9 cellular contexts compared by ENCODE assay signal in the genomic region with DNA sequence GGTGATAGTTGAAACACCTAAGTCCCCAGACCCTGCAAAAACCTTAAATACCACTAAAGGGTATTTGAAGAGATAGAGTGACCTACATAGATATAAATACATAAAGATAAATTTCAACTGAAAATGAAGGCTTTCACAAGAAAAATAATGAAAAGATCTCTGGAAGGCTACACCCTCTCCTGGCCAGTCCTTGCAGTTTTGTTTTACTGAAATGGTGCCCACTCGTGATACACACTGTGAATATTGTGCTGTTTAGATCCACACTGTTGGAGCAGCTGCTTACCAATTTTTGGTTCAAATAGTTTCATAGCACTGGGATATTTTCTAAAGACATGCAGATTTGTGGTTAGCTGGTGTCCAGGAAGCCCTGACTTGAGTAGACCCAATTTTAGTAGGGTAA. TPM values are rescaled to one million over a fixed set of nuclear protein-coding genes. Genes with fewer than 3 reads are reported as not detected.
DNase-seq lines count a peak whose midpoint lies in the region; ATAC-seq and TF ChIP-seq lines count a peak whose summit lies in the region.
"Had no signal": no experiment of that assay in that cellular context is flagged by ENCODE, and none has a peak within 500 bp of the region (broad histone marks: within the 10 kb centered on the region; RNA-seq: fewer than 3 reads in every experiment).

No MANE protein-coding gene starts in this region.

- peaks cover 5% of the 10 kb centered on the region for H3K79me1 ChIP-seq in trophoblast cell (ENCODE audit: low read length)

- H3K27ac ChIP-seq in brain microvascular endothelial cell (no peak overlapping the region), trophoblast cell (ENCODE audit: low read depth, low read length) (no peak overlapping the region)
- H3K27ac ChIP-seq: epithelial cell of prostate had no signal

- DNase-seq in activated T-cell treated with anti-CD3 and anti-CD28 coated beads, Interleukin-2, amount 50 U/mL, for 72 hours, result no peak
- no peak for DNase-seq in activated T-cell treated with anti-CD3 and anti-CD28 coated beads, Interleukin-2, amount 50 U/mL, for 4 hours
- DNase-seq in MG63 (no peak), brain microvascular endothelial cell (no peak), trophoblast cell (no peak), pons (ENCODE audit: low spot score) (no peak), ureter (ENCODE audit: low spot score) (no peak)

- TF ChIP-seq CTCF in brain microvascular endothelial cell (IDR thresholded peaks at IDR 0.05; ENCODE audit: low read depth, low read length, missing control alignments), result peak; percentile 47

- H3K27me3 Mint-ChIP-seq in activated T-cell treated with anti-CD3 and anti-CD28 coated beads, Interleukin-2, amount 50 U/mL, for 72 hours (ENCODE audit: low read depth), result peaks cover under 1% of the 10 kb centered on the region
- no peaks in the 10 kb centered on the region for H3K27me3 Mint-ChIP-seq in activated T-cell treated with anti-CD3 and anti-CD28 coated beads, Interleukin-2, amount 50 U/mL, for 4 hours (ENCODE audit: low read depth)

- ATAC-seq in activated T-cell treated with anti-CD3 and anti-CD28 coated beads, Interleukin-2, amount 50 U/mL, for 72 hours (replicated peaks in 1 of 2), result no peak
- no peak for ATAC-seq in activated T-cell treated with anti-CD3 and anti-CD28 coated beads, Interleukin-2, amount 50 U/mL, for 4 hours
- no peak for ATAC-seq in GM18517 (IDR thresholded peaks at IDR 0.05; ENCODE audit: unreplicated experiment)

- WGBS in trophoblast cell (ENCODE audit: extremely low coverage, insufficient coverage, insufficient read length), result no CpG with 5 or more reads among the region's 1 CpG

- no peak overlapping the region for H2BK12ac ChIP-seq in trophoblast cell (ENCODE audit: low read length)

- H4K8ac ChIP-seq in trophoblast cell (ENCODE audit: low read depth, low read length), result no peak overlapping the region

- peaks cover 49% of the 10 kb centered on the region for H3K4me1 Mint-ChIP-seq in activated T-cell treated with anti-CD3 and anti-CD28 coated beads, Interleukin-2, amount 50 U/mL, for 72 hours (ENCODE audit: low read depth)
- peaks cover 24% of the 10 kb centered on the region for H3K4me1 Mint-ChIP-seq in activated T-cell treated with anti-CD3 and anti-CD28 coated beads, Interleukin-2, amount 50 U/mL, for 4 hours (ENCODE audit: low read depth)

- H3K4ac ChIP-seq in trophoblast cell (ENCODE audit: low read depth, low read length), result no peak overlapping the region

- H4K12ac ChIP-seq in trophoblast cell (ENCODE audit: low read depth, low read length), result no peak overlapping the region

- H3K4me3 ChIP-seq in MG63, result peak overlapping the region; percentile 90
- no peak overlapping the region for H3K4me3 ChIP-seq in brain microvascular endothelial cell (ENCODE audit: low read depth, low read length)
- H3K4me3 ChIP-seq in trophoblast cell (ENCODE audit: low read depth, low read length), result no peak overlapping the region

- H3K27ac Mint-ChIP-seq in activated T-cell treated with anti-CD3 and anti-CD28 coated beads, Interleukin-2, amount 50 U/mL, for 72 hours, result peak overlapping the region; percentile 71

- H3K36me3 ChIP-seq in MG63 (peaks cover 9% of the 10 kb centered on the region; the same call in 1 of the 2 replicates), brain microvascular endothelial cell (replicated peaks) (no peaks in the 10 kb centered on the region), trophoblast cell (ENCODE audit: control insufficient read depth in 1 of 2, insufficient read depth in 2 of 2, low read length in 2 of 2) (no peaks in the 10 kb centered on the region)

- H2AK5ac ChIP-seq in trophoblast cell (ENCODE audit: low read length), result no peak overlapping the region

- H3K4me1 ChIP-seq in trophoblast cell (ENCODE audit: control insufficient read depth in 1 of 2, insufficient read depth in 2 of 2, low read length in 2 of 2), result peaks cover 14 to 23% of the 10 kb centered on the region in 2 experiments

- H2AFZ ChIP-seq in trophoblast cell (ENCODE audit: insufficient read depth, low read length, poor library complexity), result no peak overlapping the region

- H3K14ac ChIP-seq in trophoblast cell (ENCODE audit: low read length), result no peak overlapping the region

- H3K9me3 Mint-ChIP-seq in activated T-cell treated with anti-CD3 and anti-CD28 coated beads, Interleukin-2, amount 50 U/mL, for 72 hours, result no peaks in the 10 kb centered on the region
- no peaks in the 10 kb centered on the region for H3K9me3 Mint-ChIP-seq in activated T-cell treated with anti-CD3 and anti-CD28 coated beads, Interleukin-2, amount 50 U/mL, for 4 hours

- peaks cover 9 to 13% of the 10 kb centered on the region in 2 donors for H3K36me3 Mint-ChIP-seq in activated T-cell treated with anti-CD3 and anti-CD28 coated beads, Interleukin-2, amount 50 U/mL, for 72 hours (ENCODE audit: insufficient read depth in 2 of 2)
- H3K36me3 Mint-ChIP-seq in activated T-cell treated with anti-CD3 and anti-CD28 coated beads, Interleukin-2, amount 50 U/mL, for 4 hours (ENCODE audit: insufficient read depth), result peaks cover 4% of the 10 kb centered on the region

- in situ Hi-C loops in brain microvascular endothelial cell (cut with HindIII; ENCODE audit: low pct_ligation_motif_present, low sequenced_read_pairs), result no loop called here

- no peaks in the 10 kb centered on the region for H3K9me3 ChIP-seq in MG63
- no peaks in the 10 kb centered on the region for H3K9me3 ChIP-seq in trophoblast cell (ENCODE audit: insufficient read depth, low read depth, low read length)

- no peak overlapping the region for H2BK5ac ChIP-seq in trophoblast cell (ENCODE audit: low read depth, low read length, poor library complexity)

- H3K18ac ChIP-seq in trophoblast cell (ENCODE audit: low read length), result no peak overlapping the region

- H3K23ac ChIP-seq in trophoblast cell (ENCODE audit: low read length), result no peak overlapping the region

- no peak overlapping the region for H3K9ac ChIP-seq in trophoblast cell (ENCODE audit: low read length)

- no peaks in the 10 kb centered on the region for H3K27me3 ChIP-seq in MG63
- no peaks in the 10 kb centered on the region for H3K27me3 ChIP-seq in brain microvascular endothelial cell (replicated peaks)
- H3K27me3 ChIP-seq in trophoblast cell (ENCODE audit: insufficient read depth, low read length), result no peaks in the 10 kb centered on the region

- peaks cover 5% of the 10 kb centered on the region for H3K79me2 ChIP-seq in trophoblast cell (ENCODE audit: control insufficient read depth, insufficient read depth, low read length, poor library complexity)

- peak overlapping the region; percentile 70 to 76 for H3K4me3 Mint-ChIP-seq in activated T-cell treated with anti-CD3 and anti-CD28 coated beads, Interleukin-2, amount 50 U/mL, for 72 hours
- no peak overlapping the region for H3K4me3 Mint-ChIP-seq in activated T-cell treated with anti-CD3 and anti-CD28 coated beads, Interleukin-2, amount 50 U/mL, for 4 hours

- no peak overlapping the region for H4K91ac ChIP-seq in trophoblast cell (ENCODE audit: low read depth, low read length)

- no peak overlapping the region for H2BK120ac ChIP-seq in trophoblast cell (ENCODE audit: insufficient read depth, low read length, poor library complexity)

- peak overlapping the region; percentile 6 for H3K4me2 ChIP-seq in trophoblast cell (ENCODE audit: low read length)

RNA-seq across cellular contexts. Expression of a gene that starts 31.5 kb away (rescaled TPM):
- 100 to 1,000 TPM; 306 to 339 TPM for total RNA-seq in activated T-cell treated with anti-CD3 and anti-CD28 coated beads, Interleukin-2, amount 50 U/mL, for 72 hours
- total RNA-seq in activated T-cell treated with anti-CD3 and anti-CD28 coated beads, Interleukin-2, amount 50 U/mL, for 4 hours, result 100 to 1,000 TPM in 2 of 3 donors, 10 to 100 TPM in 1; 99.6 to 108 (median 106) TPM
- 68.1 and 133 TPM in 2 replicates for total RNA-seq in MG63 (2014; rRNA removed; shearing (Covaris generic); ENCODE audit: low replicate concordance)
- polyA plus RNA-seq in trophoblast cell (2013), result 44.8 and 45.0 TPM in 2 replicates
- total RNA-seq in ureter, result 104 TPM

RNA-seq across cellular contexts. Expression of a gene that starts 39.1 kb away (rescaled TPM):
- 1 to 10 TPM; 1.6 to 6.2 TPM for total RNA-seq in activated T-cell treated with anti-CD3 and anti-CD28 coated beads, Interleukin-2, amount 50 U/mL, for 72 hours
- 1 to 10 TPM in 1 of 3 donors, under 1 TPM in 2; 0.57 to 1.1 (median 0.66) TPM for total RNA-seq in activated T-cell treated with anti-CD3 and anti-CD28 coated beads, Interleukin-2, amount 50 U/mL, for 4 hours
- not detected in 2 replicates for total RNA-seq in MG63 (2014; rRNA removed; shearing (Covaris generic); ENCODE audit: low replicate concordance)
- 10.5 and 10.6 TPM in 2 replicates for polyA plus RNA-seq in trophoblast cell (2013)
- 22.6 TPM for total RNA-seq in ureter

RNA-seq across cellular contexts. Expression of a gene that starts 49.1 kb away (rescaled TPM):
- total RNA-seq in activated T-cell treated with anti-CD3 and anti-CD28 coated beads, Interleukin-2, amount 50 U/mL, for 72 hours, result 10 to 100 TPM; 43.5 to 51.4 TPM
- 10 to 100 TPM; 43.8 to 47.5 (median 46.6) TPM for total RNA-seq in activated T-cell treated with anti-CD3 and anti-CD28 coated beads, Interleukin-2, amount 50 U/mL, for 4 hours
- total RNA-seq in MG63 (2014; rRNA removed; shearing (Covaris generic); ENCODE audit: low replicate concordance), result 36.5 and 44.3 TPM in 2 replicates
- 31.1 and 32.5 TPM in 2 replicates for polyA plus RNA-seq in trophoblast cell (2013)
- total RNA-seq in ureter, result 40.1 TPM
